Comparison of ENCODE assay signal across 2 cellular contexts in the genomic region with DNA sequence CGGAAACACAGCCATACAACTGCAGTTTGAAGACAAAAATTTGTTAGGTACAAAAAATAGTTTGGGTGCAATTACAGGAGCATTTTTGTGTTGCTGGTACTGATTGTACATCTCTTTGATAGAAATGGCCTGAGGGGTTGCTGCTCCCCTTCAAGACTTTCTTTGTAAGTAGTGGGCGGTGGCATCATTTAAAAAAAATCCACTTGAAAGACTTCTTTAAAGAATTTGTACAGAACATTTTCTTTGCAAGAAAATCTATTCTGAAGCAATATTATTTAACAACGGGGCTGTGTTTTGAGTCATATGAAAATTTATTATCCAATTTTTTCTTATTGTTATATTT.
TF ChIP-seq lines count a peak whose summit lies in the region.

No MANE protein-coding gene starts in this region.

TF ChIP-seq in SK-N-SH, 30 proteins besides CTCF, POLR2A, EP300 and RAD21 (continued from another document):
- no peak for TF ChIP-seq USF1 (IDR thresholded peaks at IDR 0.05; ENCODE audit: borderline replicate concordance, low read depth)
- TF ChIP-seq, protein P1, sequence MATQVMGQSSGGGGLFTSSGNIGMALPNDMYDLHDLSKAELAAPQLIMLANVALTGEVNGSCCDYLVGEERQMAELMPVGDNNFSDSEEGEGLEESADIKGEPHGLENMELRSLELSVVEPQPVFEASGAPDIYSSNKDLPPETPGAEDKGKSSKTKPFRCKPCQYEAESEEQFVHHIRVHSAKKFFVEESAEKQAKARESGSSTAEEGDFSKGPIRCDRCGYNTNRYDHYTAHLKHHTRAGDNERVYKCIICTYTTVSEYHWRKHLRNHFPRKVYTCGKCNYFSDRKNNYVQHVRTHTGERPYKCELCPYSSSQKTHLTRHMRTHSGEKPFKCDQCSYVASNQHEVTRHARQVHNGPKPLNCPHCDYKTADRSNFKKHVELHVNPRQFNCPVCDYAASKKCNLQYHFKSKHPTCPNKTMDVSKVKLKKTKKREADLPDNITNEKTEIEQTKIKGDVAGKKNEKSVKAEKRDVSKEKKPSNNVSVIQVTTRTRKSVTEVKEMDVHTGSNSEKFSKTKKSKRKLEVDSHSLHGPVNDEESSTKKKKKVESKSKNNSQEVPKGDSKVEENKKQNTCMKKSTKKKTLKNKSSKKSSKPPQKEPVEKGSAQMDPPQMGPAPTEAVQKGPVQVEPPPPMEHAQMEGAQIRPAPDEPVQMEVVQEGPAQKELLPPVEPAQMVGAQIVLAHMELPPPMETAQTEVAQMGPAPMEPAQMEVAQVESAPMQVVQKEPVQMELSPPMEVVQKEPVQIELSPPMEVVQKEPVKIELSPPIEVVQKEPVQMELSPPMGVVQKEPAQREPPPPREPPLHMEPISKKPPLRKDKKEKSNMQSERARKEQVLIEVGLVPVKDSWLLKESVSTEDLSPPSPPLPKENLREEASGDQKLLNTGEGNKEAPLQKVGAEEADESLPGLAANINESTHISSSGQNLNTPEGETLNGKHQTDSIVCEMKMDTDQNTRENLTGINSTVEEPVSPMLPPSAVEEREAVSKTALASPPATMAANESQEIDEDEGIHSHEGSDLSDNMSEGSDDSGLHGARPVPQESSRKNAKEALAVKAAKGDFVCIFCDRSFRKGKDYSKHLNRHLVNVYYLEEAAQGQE (IDR thresholded peaks at IDR 0.05; ENCODE audit: low read depth, low read length): no peak

TF ChIP-seq in SK-N-SH treated with all-trans-retinoic acid at 6 μM for 48 hours, 23 proteins besides CTCF, POLR2A, EP300 and RAD21 (continued from another document):
- TF ChIP-seq TCF4 (CRISPR knock-in tag; IDR thresholded peaks at IDR 0.05; ENCODE audit: borderline replicate concordance) (no peak), ZC3H10 (CRISPR knock-in tag; IDR thresholded peaks at IDR 0.05) (no peak), PPARA (CRISPR knock-in tag; IDR thresholded peaks at IDR 0.05; ENCODE audit: borderline replicate concordance) (no peak), POU6F1 (CRISPR knock-in tag; IDR thresholded peaks at IDR 0.05; ENCODE audit: borderline replicate concordance, low read depth) (no peak), ZFP30 (CRISPR knock-in tag; IDR thresholded peaks at IDR 0.05) (no peak)
- TF ChIP-seq, protein P2, sequence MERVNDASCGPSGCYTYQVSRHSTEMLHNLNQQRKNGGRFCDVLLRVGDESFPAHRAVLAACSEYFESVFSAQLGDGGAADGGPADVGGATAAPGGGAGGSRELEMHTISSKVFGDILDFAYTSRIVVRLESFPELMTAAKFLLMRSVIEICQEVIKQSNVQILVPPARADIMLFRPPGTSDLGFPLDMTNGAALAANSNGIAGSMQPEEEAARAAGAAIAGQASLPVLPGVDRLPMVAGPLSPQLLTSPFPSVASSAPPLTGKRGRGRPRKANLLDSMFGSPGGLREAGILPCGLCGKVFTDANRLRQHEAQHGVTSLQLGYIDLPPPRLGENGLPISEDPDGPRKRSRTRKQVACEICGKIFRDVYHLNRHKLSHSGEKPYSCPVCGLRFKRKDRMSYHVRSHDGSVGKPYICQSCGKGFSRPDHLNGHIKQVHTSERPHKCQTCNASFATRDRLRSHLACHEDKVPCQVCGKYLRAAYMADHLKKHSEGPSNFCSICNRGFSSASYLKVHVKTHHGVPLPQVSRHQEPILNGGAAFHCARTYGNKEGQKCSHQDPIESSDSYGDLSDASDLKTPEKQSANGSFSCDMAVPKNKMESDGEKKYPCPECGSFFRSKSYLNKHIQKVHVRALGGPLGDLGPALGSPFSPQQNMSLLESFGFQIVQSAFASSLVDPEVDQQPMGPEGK (CRISPR knock-in tag; IDR thresholded peaks at IDR 0.05; ENCODE audit: borderline replicate concordance): no peak
